ENCODE assay signal across 14 cellular contexts in genomic region chr13:79805317-79805716, GRCh38.
"Had no signal": no experiment of that assay in that cellular context is flagged by ENCODE, and none has a peak within 500 bp of the region (broad histone marks: within the 10 kb centered on the region; RNA-seq: fewer than 3 reads in every experiment).

No MANE protein-coding gene starts in this region.

- H3K27ac ChIP-seq: brain microvascular endothelial cell, thoracic aorta had no signal

- DNase-seq: activated CD4-positive, alpha-beta memory T cell treated with anti-CD3 and anti-CD28 coated beads for 36 hours; activated CD4-positive, CD25-positive, alpha-beta regulatory T cell treated with anti-CD3 and anti-CD28 coated beads, Interleukin-2, amount 50 U/mL, for 72 hours; activated gamma-delta T cell; activated naive CD8-positive, alpha-beta T cell treated with anti-CD3 and anti-CD28 coated beads for 36 hours; activated T-cell treated with anti-CD3 and anti-CD28 coated beads, Interleukin-2, amount 50 U/mL, for 48 hours; brain microvascular endothelial cell; dermis blood vessel endothelial cell; erythroblast; hippocampal formation; natural killer cell; stimulated activated CD4-positive, alpha-beta T cell treated with anti-CD3 and anti-CD28 coated beads, Interleukin-15, amount 100 ng/mL, for 24 hours; stimulated activated CD4-positive, alpha-beta T cell treated with anti-CD3 and anti-CD28 coated beads, Interleukin-4, amount 100 ng/mL, for 24 hours; stimulated activated naive CD8-positive, alpha-beta T cell treated with anti-CD3 and anti-CD28 coated beads, Interleukin-15, amount 100 ng/mL, for 72 hours had no signal

- H3K9me3 ChIP-seq: thoracic aorta had no signal

- H3K36me3 ChIP-seq: brain microvascular endothelial cell, thoracic aorta had no signal

- H3K27me3 ChIP-seq: brain microvascular endothelial cell had no signal

- H3K4me3 ChIP-seq: thoracic aorta had no signal
